1 cellular context compared by ENCODE assay signal in the genomic region with DNA sequence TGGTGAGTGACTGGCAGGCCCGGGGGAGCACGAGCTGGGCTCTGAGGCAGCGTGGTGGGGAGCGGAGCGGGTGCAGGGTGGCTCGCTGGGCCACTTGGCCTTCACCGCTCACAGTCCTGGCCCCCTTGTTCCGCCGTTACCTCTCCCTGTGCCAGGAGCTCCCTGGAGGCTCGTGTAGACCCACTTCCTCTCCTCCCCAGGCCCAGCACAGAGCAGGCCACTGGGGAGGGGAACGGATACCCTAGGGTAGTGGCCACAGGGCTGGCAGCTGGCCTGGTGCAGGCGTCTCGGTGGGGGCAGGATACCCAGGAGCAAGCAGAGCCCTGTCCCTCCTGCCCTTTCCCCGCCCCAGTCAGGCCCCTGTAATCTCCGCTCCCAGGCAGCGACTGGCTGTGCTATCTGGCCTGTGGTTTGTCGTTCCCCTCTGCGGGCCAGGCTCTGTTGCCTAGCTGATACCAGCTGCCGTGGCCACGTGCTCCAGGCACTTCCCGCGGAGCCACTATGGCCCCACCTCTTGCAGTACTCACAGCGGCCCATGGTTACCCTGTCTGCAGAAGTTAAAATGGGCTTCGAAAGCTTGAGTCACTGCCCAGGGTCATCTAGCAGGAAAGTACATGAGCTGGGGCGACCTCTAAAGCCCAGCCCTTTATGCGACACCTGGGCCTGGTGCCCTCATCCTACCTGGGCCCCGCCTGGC.
TF ChIP-seq lines count a peak whose summit lies in the region.

No MANE protein-coding gene starts in this region.

TF ChIP-seq in K562, 482 proteins besides CTCF, POLR2A, EP300 and RAD21 (continued from another document and continues in another):
- TF ChIP-seq, protein P1, sequence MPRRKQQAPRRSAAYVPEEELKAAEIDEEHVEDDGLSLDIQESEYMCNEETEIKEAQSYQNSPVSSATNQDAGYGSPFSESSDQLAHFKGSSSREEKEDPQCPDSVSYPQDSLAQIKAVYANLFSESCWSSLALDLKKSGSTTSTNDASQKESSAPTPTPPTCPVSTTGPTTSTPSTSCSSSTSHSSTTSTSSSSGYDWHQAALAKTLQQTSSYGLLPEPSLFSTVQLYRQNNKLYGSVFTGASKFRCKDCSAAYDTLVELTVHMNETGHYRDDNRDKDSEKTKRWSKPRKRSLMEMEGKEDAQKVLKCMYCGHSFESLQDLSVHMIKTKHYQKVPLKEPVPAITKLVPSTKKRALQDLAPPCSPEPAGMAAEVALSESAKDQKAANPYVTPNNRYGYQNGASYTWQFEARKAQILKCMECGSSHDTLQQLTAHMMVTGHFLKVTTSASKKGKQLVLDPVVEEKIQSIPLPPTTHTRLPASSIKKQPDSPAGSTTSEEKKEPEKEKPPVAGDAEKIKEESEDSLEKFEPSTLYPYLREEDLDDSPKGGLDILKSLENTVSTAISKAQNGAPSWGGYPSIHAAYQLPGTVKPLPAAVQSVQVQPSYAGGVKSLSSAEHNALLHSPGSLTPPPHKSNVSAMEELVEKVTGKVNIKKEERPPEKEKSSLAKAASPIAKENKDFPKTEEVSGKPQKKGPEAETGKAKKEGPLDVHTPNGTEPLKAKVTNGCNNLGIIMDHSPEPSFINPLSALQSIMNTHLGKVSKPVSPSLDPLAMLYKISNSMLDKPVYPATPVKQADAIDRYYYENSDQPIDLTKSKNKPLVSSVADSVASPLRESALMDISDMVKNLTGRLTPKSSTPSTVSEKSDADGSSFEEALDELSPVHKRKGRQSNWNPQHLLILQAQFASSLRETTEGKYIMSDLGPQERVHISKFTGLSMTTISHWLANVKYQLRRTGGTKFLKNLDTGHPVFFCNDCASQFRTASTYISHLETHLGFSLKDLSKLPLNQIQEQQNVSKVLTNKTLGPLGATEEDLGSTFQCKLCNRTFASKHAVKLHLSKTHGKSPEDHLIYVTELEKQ (CRISPR knock-in tag; IDR thresholded peaks at IDR 0.05) = no peak
- TF ChIP-seq DIDO1 (tag; IDR thresholded peaks at IDR 0.05; ENCODE audit: low read depth) (no peak), MTA2 (IDR thresholded peaks at IDR 0.05; ENCODE audit: low read depth) (peak; percentile 98), ZKSCAN1 (IDR thresholded peaks at IDR 0.05; ENCODE audit: low read depth, low read length) (peak; percentile 86), KLF10 (CRISPR knock-in tag; IDR thresholded peaks at IDR 0.05) (no peak), KDM1A (IDR thresholded peaks at IDR 0.05) (peak; percentile 95), TCFL5 (CRISPR knock-in tag; conservative IDR thresholded peaks at IDR 0.05) (no peak), MEIS2 (IDR thresholded peaks at IDR 0.05; ENCODE audit: partially characterized antibody) (no peak), PHTF2 (CRISPR knock-in tag; IDR thresholded peaks at IDR 0.05) (no peak), ATF1 (CRISPR knock-in tag; IDR thresholded peaks at IDR 0.05) (no peak), ATF1 (tag; IDR thresholded peaks at IDR 0.05) (peak; percentile 67), ETV6 (IDR thresholded peaks at IDR 0.05; ENCODE audit: borderline replicate concordance in 1 of 2, low read depth in 2 of 2, low read length in 1 of 2) (0 out of 4 replicates have a peak, but pooled peaks of 1 of the 2 experiments have one; percentile 42), ETV6 (CRISPR knock-in tag; IDR thresholded peaks at IDR 0.05; ENCODE audit: borderline replicate concordance) (no peak), ZC3H11A (IDR thresholded peaks at IDR 0.05; ENCODE audit: low read depth, low read length) (no peak), ZNF668 (CRISPR knock-in tag; IDR thresholded peaks at IDR 0.05) (no peak), CEBPB (tag; IDR thresholded peaks at IDR 0.05) (no peak), SP1 (CRISPR knock-in tag; IDR thresholded peaks at IDR 0.05) (peak; percentile 95), IRF2 (CRISPR knock-in tag; IDR thresholded peaks at IDR 0.05) (no peak), NCOA2 (IDR thresholded peaks at IDR 0.05; ENCODE audit: partially characterized antibody in 2 of 2) (peak in 1 of 2 experiments; percentile 69), MECOM (CRISPR knock-in tag; IDR thresholded peaks at IDR 0.05) (peak; percentile 71; the same call in 1 of the 2 replicates), SRSF7 (optimal IDR thresholded peaks at IDR 0.05; ENCODE audit: low read depth, low read length) (no peak), ARNT (IDR thresholded peaks at IDR 0.05) (peak; percentile 85 to 90), HLTF (IDR thresholded peaks at IDR 0.05) (peak; percentile 87; the same call in 1 of the 2 replicates), FOXA1 (IDR thresholded peaks at IDR 0.05; ENCODE audit: borderline replicate concordance) (no peak), L3MBTL2 (IDR thresholded peaks at IDR 0.05) (peak; percentile 99), MAFG (tag; conservative IDR thresholded peaks at IDR 0.05) (no peak), MCM7 (IDR thresholded peaks at IDR 0.05) (no peak), THRAP3 (IDR thresholded peaks at IDR 0.05; ENCODE audit: borderline replicate concordance) (no peak), TAF1 (IDR thresholded peaks at IDR 0.05; ENCODE audit: control insufficient read depth, extremely low read depth, insufficient read depth, low read length, severe bottlenecking) (peak; percentile 58), SMARCC2 (IDR thresholded peaks at IDR 0.05; ENCODE audit: low read depth) (peak; percentile 94)
- TF ChIP-seq, protein P2, sequence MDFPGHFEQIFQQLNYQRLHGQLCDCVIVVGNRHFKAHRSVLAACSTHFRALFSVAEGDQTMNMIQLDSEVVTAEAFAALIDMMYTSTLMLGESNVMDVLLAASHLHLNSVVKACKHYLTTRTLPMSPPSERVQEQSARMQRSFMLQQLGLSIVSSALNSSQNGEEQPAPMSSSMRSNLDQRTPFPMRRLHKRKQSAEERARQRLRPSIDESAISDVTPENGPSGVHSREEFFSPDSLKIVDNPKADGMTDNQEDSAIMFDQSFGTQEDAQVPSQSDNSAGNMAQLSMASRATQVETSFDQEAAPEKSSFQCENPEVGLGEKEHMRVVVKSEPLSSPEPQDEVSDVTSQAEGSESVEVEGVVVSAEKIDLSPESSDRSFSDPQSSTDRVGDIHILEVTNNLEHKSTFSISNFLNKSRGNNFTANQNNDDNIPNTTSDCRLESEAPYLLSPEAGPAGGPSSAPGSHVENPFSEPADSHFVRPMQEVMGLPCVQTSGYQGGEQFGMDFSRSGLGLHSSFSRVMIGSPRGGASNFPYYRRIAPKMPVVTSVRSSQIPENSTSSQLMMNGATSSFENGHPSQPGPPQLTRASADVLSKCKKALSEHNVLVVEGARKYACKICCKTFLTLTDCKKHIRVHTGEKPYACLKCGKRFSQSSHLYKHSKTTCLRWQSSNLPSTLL (IDR thresholded peaks at IDR 0.05) = peak; percentile 32; the same call in 1 of the 2 replicates
- TF ChIP-seq, protein P3, sequence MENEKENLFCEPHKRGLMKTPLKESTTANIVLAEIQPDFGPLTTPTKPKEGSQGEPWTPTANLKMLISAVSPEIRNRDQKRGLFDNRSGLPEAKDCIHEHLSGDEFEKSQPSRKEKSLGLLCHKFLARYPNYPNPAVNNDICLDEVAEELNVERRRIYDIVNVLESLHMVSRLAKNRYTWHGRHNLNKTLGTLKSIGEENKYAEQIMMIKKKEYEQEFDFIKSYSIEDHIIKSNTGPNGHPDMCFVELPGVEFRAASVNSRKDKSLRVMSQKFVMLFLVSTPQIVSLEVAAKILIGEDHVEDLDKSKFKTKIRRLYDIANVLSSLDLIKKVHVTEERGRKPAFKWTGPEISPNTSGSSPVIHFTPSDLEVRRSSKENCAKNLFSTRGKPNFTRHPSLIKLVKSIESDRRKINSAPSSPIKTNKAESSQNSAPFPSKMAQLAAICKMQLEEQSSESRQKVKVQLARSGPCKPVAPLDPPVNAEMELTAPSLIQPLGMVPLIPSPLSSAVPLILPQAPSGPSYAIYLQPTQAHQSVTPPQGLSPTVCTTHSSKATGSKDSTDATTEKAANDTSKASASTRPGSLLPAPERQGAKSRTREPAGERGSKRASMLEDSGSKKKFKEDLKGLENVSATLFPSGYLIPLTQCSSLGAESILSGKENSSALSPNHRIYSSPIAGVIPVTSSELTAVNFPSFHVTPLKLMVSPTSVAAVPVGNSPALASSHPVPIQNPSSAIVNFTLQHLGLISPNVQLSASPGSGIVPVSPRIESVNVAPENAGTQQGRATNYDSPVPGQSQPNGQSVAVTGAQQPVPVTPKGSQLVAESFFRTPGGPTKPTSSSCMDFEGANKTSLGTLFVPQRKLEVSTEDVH (IDR thresholded peaks at IDR 0.05; ENCODE audit: low read depth, partially characterized antibody) = peak; percentile 88
- TF ChIP-seq, protein P4, sequence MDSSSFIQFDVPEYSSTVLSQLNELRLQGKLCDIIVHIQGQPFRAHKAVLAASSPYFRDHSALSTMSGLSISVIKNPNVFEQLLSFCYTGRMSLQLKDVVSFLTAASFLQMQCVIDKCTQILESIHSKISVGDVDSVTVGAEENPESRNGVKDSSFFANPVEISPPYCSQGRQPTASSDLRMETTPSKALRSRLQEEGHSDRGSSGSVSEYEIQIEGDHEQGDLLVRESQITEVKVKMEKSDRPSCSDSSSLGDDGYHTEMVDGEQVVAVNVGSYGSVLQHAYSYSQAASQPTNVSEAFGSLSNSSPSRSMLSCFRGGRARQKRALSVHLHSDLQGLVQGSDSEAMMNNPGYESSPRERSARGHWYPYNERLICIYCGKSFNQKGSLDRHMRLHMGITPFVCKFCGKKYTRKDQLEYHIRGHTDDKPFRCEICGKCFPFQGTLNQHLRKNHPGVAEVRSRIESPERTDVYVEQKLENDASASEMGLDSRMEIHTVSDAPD (CRISPR knock-in tag; IDR thresholded peaks at IDR 0.05) = no peak
- TF ChIP-seq, protein P5, sequence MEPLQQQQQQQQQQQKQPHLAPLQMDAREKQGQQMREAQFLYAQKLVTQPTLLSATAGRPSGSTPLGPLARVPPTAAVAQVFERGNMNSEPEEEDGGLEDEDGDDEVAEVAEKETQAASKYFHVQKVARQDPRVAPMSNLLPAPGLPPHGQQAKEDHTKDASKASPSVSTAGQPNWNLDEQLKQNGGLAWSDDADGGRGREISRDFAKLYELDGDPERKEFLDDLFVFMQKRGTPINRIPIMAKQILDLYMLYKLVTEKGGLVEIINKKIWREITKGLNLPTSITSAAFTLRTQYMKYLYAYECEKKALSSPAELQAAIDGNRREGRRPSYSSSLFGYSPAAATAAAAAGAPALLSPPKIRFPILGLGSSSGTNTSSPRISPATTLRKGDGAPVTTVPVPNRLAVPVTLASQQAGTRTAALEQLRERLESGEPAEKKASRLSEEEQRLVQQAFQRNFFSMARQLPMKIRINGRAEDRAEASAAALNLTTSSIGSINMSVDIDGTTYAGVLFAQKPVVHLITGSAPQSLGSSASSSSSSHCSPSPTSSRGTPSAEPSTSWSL (CRISPR knock-in tag; IDR thresholded peaks at IDR 0.05; ENCODE audit: borderline replicate concordance) = no peak
- TF ChIP-seq, protein P6, sequence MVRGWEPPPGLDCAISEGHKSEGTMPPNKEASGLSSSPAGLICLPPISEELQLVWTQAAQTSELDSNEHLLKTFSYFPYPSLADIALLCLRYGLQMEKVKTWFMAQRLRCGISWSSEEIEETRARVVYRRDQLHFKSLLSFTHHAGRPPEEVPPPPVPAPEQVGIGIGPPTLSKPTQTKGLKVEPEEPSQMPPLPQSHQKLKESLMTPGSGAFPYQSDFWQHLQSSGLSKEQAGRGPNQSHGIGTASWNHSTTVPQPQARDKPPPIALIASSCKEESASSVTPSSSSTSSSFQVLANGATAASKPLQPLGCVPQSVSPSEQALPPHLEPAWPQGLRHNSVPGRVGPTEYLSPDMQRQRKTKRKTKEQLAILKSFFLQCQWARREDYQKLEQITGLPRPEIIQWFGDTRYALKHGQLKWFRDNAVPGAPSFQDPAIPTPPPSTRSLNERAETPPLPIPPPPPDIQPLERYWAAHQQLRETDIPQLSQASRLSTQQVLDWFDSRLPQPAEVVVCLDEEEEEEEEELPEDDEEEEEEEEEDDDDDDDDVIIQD (CRISPR knock-in tag; IDR thresholded peaks at IDR 0.05) = no peak
- TF ChIP-seq, protein P7, sequence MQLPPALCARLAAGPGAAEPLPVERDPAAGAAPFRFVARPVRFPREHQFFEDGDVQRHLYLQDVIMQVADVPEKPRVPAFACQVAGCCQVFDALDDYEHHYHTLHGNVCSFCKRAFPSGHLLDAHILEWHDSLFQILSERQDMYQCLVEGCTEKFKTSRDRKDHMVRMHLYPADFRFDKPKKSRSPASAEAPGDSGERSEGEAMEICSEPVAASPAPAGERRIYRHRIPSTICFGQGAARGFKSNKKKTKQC (CRISPR knock-in tag; IDR thresholded peaks at IDR 0.05) = peak; percentile 82
- TF ChIP-seq, protein P8, sequence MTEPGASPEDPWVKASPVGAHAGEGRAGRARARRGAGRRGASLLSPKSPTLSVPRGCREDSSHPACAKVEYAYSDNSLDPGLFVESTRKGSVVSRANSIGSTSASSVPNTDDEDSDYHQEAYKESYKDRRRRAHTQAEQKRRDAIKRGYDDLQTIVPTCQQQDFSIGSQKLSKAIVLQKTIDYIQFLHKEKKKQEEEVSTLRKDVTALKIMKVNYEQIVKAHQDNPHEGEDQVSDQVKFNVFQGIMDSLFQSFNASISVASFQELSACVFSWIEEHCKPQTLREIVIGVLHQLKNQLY (CRISPR knock-in tag; conservative IDR thresholded peaks at IDR 0.05) = peak in 1 of 2 experiments; percentile 87; a peak in 1 of 4 replicates
- TF ChIP-seq, protein P9, sequence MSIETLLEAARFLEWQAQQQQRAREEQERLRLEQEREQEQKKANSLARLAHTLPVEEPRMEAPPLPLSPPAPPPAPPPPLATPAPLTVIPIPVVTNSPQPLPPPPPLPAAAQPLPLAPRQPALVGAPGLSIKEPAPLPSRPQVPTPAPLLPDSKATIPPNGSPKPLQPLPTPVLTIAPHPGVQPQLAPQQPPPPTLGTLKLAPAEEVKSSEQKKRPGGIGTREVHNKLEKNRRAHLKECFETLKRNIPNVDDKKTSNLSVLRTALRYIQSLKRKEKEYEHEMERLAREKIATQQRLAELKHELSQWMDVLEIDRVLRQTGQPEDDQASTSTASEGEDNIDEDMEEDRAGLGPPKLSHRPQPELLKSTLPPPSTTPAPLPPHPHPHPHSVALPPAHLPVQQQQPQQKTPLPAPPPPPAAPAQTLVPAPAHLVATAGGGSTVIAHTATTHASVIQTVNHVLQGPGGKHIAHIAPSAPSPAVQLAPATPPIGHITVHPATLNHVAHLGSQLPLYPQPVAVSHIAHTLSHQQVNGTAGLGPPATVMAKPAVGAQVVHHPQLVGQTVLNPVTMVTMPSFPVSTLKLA (conservative IDR thresholded peaks at IDR 0.05) = peak; percentile 97 to 98
- TF ChIP-seq, protein P10, sequence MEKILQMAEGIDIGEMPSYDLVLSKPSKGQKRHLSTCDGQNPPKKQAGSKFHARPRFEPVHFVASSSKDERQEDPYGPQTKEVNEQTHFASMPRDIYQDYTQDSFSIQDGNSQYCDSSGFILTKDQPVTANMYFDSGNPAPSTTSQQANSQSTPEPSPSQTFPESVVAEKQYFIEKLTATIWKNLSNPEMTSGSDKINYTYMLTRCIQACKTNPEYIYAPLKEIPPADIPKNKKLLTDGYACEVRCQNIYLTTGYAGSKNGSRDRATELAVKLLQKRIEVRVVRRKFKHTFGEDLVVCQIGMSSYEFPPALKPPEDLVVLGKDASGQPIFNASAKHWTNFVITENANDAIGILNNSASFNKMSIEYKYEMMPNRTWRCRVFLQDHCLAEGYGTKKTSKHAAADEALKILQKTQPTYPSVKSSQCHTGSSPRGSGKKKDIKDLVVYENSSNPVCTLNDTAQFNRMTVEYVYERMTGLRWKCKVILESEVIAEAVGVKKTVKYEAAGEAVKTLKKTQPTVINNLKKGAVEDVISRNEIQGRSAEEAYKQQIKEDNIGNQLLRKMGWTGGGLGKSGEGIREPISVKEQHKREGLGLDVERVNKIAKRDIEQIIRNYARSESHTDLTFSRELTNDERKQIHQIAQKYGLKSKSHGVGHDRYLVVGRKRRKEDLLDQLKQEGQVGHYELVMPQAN (IDR thresholded peaks at IDR 0.05; ENCODE audit: borderline replicate concordance) = no peak
